Comparison of ENCODE assay signal across 8 cellular contexts in the genomic region with DNA sequence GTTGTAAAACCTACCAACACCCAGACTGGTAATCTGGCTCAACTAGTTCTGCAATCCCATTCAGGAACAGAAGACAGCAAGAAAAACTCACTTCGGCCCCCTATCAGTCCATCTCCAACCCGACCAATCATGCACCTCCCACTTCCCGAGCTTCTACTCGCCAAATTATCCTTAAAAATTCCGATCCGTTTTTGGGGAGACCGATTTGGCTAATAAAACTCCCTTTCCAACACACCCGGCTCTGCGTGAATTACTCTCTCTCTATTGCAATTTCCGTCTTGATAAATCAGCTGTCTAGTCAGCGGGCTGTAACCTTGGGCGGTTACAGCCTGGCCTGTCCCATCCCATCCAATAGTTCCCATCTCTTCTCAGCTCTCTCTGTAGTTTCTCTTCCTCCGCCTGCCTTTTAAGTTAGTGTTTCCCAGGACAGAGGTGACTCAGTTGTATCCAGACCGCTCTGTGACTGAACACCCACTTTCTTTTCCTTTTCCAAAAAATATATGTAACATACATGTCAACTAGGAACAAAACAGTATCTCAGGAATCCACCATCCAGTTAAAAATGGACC. TPM values are rescaled to one million over a fixed set of nuclear protein-coding genes. Genes with fewer than 3 reads are reported as not detected.
DNase-seq lines count a peak whose midpoint lies in the region; ATAC-seq, FAIRE-seq and TF ChIP-seq lines count a peak whose summit lies in the region.

No MANE protein-coding gene starts in this region.

- H3K36me3 ChIP-seq in NT2/D1 (ENCODE audit: insufficient read depth, insufficient read length, low read length), result peaks cover 37% of the 10 kb centered on the region
- H3K36me3 ChIP-seq in smooth muscle cell (ENCODE audit: low read depth), result no peaks in the 10 kb centered on the region

- peaks cover 80% of the 10 kb centered on the region for H3K4me1 Mint-ChIP-seq in brain

- H3K4me1 ChIP-seq in NT2/D1 (ENCODE audit: insufficient read depth, insufficient read length) (peaks cover 10% of the 10 kb centered on the region), smooth muscle cell (ENCODE audit: low read depth) (peaks cover 20% of the 10 kb centered on the region)

- H3K9me3 ChIP-seq in NT2/D1 (ENCODE audit: insufficient read depth, low read length) (no peaks in the 10 kb centered on the region), iPS-18c (ENCODE audit: control insufficient read depth, insufficient read depth, low read length) (no peaks in the 10 kb centered on the region), smooth muscle cell (replicated peaks; ENCODE audit: low read depth) (no peaks in the 10 kb centered on the region)

- TF ChIP-seq CTCF in brain (conservative IDR thresholded peaks at IDR 0.05) (no peak), smooth muscle cell (IDR thresholded peaks at IDR 0.05; ENCODE audit: borderline replicate concordance, insufficient read depth, poor library complexity, severe bottlenecking) (no peak)

- H3K36me3 Mint-ChIP-seq in brain, result peaks cover 3% of the 10 kb centered on the region

- H3K27me3 Mint-ChIP-seq in brain, result peaks cover 9% of the 10 kb centered on the region

- peak overlapping the region; percentile 73 for H2AFZ ChIP-seq in smooth muscle cell (ENCODE audit: low read depth)

- H3K9me3 Mint-ChIP-seq in brain, result peaks cover 0 to 2% (median 0%) of the 10 kb centered on the region in 5 experiments

- H3K4me3 Mint-ChIP-seq in brain, result peak overlapping the region; percentile 93 to 99 (median 95)

- no peak for FAIRE-seq in GM12892 (lab: Jason Lieb, UNC)

- TF ChIP-seq POLR2A in GM12892 (IDR thresholded peaks at IDR 0.05; ENCODE audit: low read depth, low read length), result no peak

- H3K9ac ChIP-seq in NT2/D1 (ENCODE audit: insufficient read length, low read depth) (peak overlapping the region; percentile 94), smooth muscle cell (ENCODE audit: low read depth) (peak overlapping the region; percentile 92)

- H3K27me3 ChIP-seq in NT2/D1 (ENCODE audit: insufficient read depth, insufficient read length) (no peaks in the 10 kb centered on the region), smooth muscle cell (ENCODE audit: low read depth) (no peaks in the 10 kb centered on the region)

- ATAC-seq in HG02852 (IDR thresholded peaks at IDR 0.05; ENCODE audit: unreplicated experiment), result peak; percentile 20

- H4K20me1 ChIP-seq in smooth muscle cell (ENCODE audit: low read depth), result no peaks in the 10 kb centered on the region

- peak overlapping the region; percentile 96 for H3K27ac ChIP-seq in smooth muscle cell (ENCODE audit: low read depth)

- DNase-seq in activated gamma-delta T cell treated with Interleukin-2 at 50 U/mL for 16 hours, result peak; percentile 8
- no peak for DNase-seq in activated gamma-delta T cell (lab: John Stamatoyannopoulos, UW)
- no peak for DNase-seq in NT2/D1 (ENCODE audit: low read depth, low spot score)
- no peak for DNase-seq in smooth muscle cell (lab: John Stamatoyannopoulos, UW; ENCODE audit: unreplicated experiment)
- no peak for DNase-seq in GM12892 (ENCODE audit: insufficient read length)

- no peaks in the 10 kb centered on the region for H3F3A ChIP-seq in smooth muscle cell (ENCODE audit: low read depth)

- H3K27ac Mint-ChIP-seq in brain, result peak overlapping the region; percentile 93 to 100 (median 98)

- H3K79me2 ChIP-seq in smooth muscle cell (ENCODE audit: low read depth), result peaks cover 34% of the 10 kb centered on the region

- peak overlapping the region; percentile 97 for H3K4me2 ChIP-seq in smooth muscle cell

- WGBS in smooth muscle cell (ENCODE audit: low lambda C conversion rate), result 6% methylated on average over 14 of the region's 14 CpGs

- H3K4me3 ChIP-seq in NT2/D1 (ENCODE audit: insufficient read length, low read depth), result peak overlapping the region; percentile 86
- peak overlapping the region; percentile 98 for H3K4me3 ChIP-seq in iPS-18c (ENCODE audit: insufficient read depth, low read depth, low read length)
- H3K4me3 ChIP-seq in smooth muscle cell, result peak overlapping the region; percentile 79

RNA-seq across cellular contexts. Expression of gene ACAD9, which starts 0.8 kb away (rescaled TPM):
- polyA plus RNA-seq in brain (ENCODE audit: insufficient read depth, low read depth, low replicate concordance) (39.9 TPM), smooth muscle cell (24.5 and 27.7 TPM in 2 replicates)
- total RNA-seq in smooth muscle cell, result 20.7 and 24.4 TPM in 2 replicates
- 20.8 TPM for polyA plus RNA-seq in GM12892 (2012; ENCODE audit: missing spikeins)
